In the genomic region with DNA sequence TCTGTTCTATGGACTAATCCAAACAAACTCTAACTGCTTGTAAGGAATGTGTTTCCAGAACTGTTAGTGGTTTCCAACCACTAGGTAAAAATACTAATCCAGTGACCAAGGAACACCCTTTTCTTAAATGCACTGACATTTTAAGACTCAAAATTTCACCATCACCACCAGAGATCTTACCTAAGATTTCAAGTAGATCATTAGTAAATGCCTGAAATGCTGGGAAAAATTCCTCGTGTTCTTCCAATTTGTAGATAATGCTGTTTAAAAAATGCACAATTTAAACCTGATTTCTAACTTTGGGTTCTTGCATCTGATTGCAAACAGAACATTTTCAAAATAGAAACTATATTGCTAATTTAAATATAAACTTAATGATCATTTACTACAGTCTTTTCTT, we compare ENCODE assay signal across 18 cellular contexts.
A peak's percentile ranks its signal among the peaks of the same experiment; 100 is the strongest.
DNase-seq lines count a peak whose midpoint lies in the region; ATAC-seq, FAIRE-seq and TF ChIP-seq lines count a peak whose summit lies in the region.
"Had no signal": no experiment of that assay in that cellular context is flagged by ENCODE, and none has a peak within 500 bp of the region (broad histone marks: within the 10 kb centered on the region; RNA-seq: fewer than 3 reads in every experiment).

No MANE protein-coding gene starts in this region.

- TF ChIP-seq CTCF in AG10803 (conservative IDR thresholded peaks at IDR 0.05; ENCODE audit: low read length): no peak

- ATAC-seq in HG03045 (IDR thresholded peaks at IDR 0.05; ENCODE audit: unreplicated experiment): no peak

- peak; percentile 22 for DNase-seq in AG10803 (ENCODE audit: low read depth)
- peak; percentile 11 for DNase-seq in MV-4-11 (lab: John Stamatoyannopoulos, UW)
- DNase-seq in hypothalamus (lab: John Stamatoyannopoulos, UW): no peak
- DNase-seq in activated CD8-positive, alpha-beta memory T cell treated with anti-CD3 and anti-CD28 coated beads, Interleukin-2, amount 50 U/mL, for 4 hours: no peak
- DNase-seq: BE2C; C1 segment of cervical spinal cord; CD4-positive, CD25-positive, alpha-beta regulatory T cell; CD8-positive, alpha-beta memory T cell; COR-L47; DMS 273 treated with DMSO at 0.1 percent for 48 hours; DMS53; GF-D8; GM23248; KBM-7 had no signal

- no peak overlapping the region for H3K4me3 ChIP-seq in AG10803 (ENCODE audit: low read length)
- H3K4me3 ChIP-seq: GM23248, HAP-1 had no signal

- FAIRE-seq in G401.6 (lab: Jason Lieb, UNC) (peak; percentile 33), islet of Langerhans (lab: Jason Lieb, UNC) (peak; percentile 5)

Comparison
In these comparisons a context has a peak if more than half of its experiments do, and no peak if none do; other contexts are left out.
1. DNase-seq: peak in AG10803 (single experiment) and MV-4-11 (single experiment); none in hypothalamus (0 of 51) and activated CD8-positive, alpha-beta memory T cell treated with anti-CD3 and anti-CD28 coated beads, Interleukin-2, amount 50 U/mL, for 4 hours (single experiment).